8 cellular contexts compared by ENCODE assay signal in genomic region chr7:141975806-141976523, GRCh38. TPM values are rescaled to one million over a fixed set of nuclear protein-coding genes. Genes with fewer than 3 reads are reported as not detected.
DNase-seq lines count a peak whose midpoint lies in the region; ATAC-seq and TF ChIP-seq lines count a peak whose summit lies in the region.

No MANE protein-coding gene starts in this region.

- no peak overlapping the region for H3K27ac ChIP-seq in CD4-positive, alpha-beta T cell (ENCODE audit: low read depth, low read length)
- H3K27ac ChIP-seq in muscle layer of duodenum (ENCODE audit: low read length): no peak overlapping the region

- peak overlapping the region; percentile 68 for H3K4me3 Mint-ChIP-seq in CD4-positive, alpha-beta T cell

- intact Hi-C loops in CD4-positive, alpha-beta T cell (cut with DNase I, micrococcal nuclease): loop anchor here (2.0 to 10.0 kb wide), 6 partner anchors 219 to 1239 kb away; no protein-coding TSS in a partner anchor

- peak; percentile 78 for ATAC-seq in CD4-positive, alpha-beta T cell (ENCODE audit: poor library complexity)
- ATAC-seq in GM19455 (IDR thresholded peaks at IDR 0.05; ENCODE audit: unreplicated experiment): peak; percentile 88

- H3K9ac ChIP-seq in NT2/D1 (ENCODE audit: insufficient read length, low read depth): no peak overlapping the region

- CTCF ChIA-PET in CD4-positive, alpha-beta T cell (lab: Charles Lee): interaction anchor here (0.7 kb wide), 1 partner anchor 33 kb away, joined by 3 read pairs; no protein-coding TSS in a partner anchor

- H3K9me3 Mint-ChIP-seq in CD4-positive, alpha-beta T cell: no peaks in the 10 kb centered on the region

- no peaks in the 10 kb centered on the region for H3K27me3 ChIP-seq in CD4-positive, alpha-beta T cell (ENCODE audit: control insufficient read depth, insufficient read depth, low read length)
- H3K27me3 ChIP-seq in NT2/D1 (ENCODE audit: insufficient read depth, insufficient read length) (no peaks in the 10 kb centered on the region), muscle layer of duodenum (ENCODE audit: low read depth, low read length) (no peaks in the 10 kb centered on the region)

- H3K36me3 ChIP-seq in NT2/D1 (ENCODE audit: insufficient read depth, insufficient read length, low read length) (no peaks in the 10 kb centered on the region), muscle layer of duodenum (ENCODE audit: control insufficient read depth in 1 of 2, insufficient read depth in 2 of 2, low read length in 2 of 2) (no peaks in the 10 kb centered on the region)

- no peaks in the 10 kb centered on the region for H3K36me3 Mint-ChIP-seq in CD4-positive, alpha-beta T cell (ENCODE audit: low read depth)

- H3K27ac Mint-ChIP-seq in CD4-positive, alpha-beta T cell: peak overlapping the region; percentile 20

- H3K4me1 ChIP-seq in NT2/D1 (ENCODE audit: insufficient read depth, insufficient read length) (peaks cover 2% of the 10 kb centered on the region), muscle layer of duodenum (ENCODE audit: control insufficient read depth in 1 of 2, insufficient read depth in 2 of 2, low read length in 2 of 2) (no peaks in the 10 kb centered on the region)

- peaks cover 21% of the 10 kb centered on the region for H3K4me1 Mint-ChIP-seq in CD4-positive, alpha-beta T cell (ENCODE audit: low read depth)

- no peak overlapping the region for H3K4me3 ChIP-seq in NT2/D1 (ENCODE audit: insufficient read length, low read depth)
- peak overlapping the region; percentile 18 to 29 for H3K4me3 ChIP-seq in muscle layer of duodenum (ENCODE audit: low read depth in 1 of 2, low read length in 2 of 2)

- TF ChIP-seq POLR2A in erythroblast (IDR thresholded peaks at IDR 0.05; ENCODE audit: low read length): no peak

- peak; percentile 26 to 70 (median 52) for DNase-seq in CD4-positive, alpha-beta T cell
- DNase-seq in HPDE6-E6E7 (ENCODE audit: extremely low spot score) (peak; percentile 85), NT2/D1 (ENCODE audit: low read depth, low spot score) (peak; percentile 75), erythroblast (lab: John Stamatoyannopoulos, UW) (peak; percentile 35 to 66)
- DNase-seq in activated CD8-positive, alpha-beta memory T cell treated with anti-CD3 and anti-CD28 coated beads, Interleukin-2, amount 50 U/mL, for 48 hours: peak; percentile 90
- DNase-seq in stimulated activated CD8-positive, alpha-beta memory T cell treated with anti-CD3 and anti-CD28 coated beads, Interleukin-7, amount 100 ng/mL, for 48 hours (ENCODE audit: extremely low read depth in 1 of 2, low read depth in 1 of 2): peak; percentile 43

- TF ChIP-seq CTCF in CD4-positive, alpha-beta T cell (IDR thresholded peaks at IDR 0.05): peak; percentile 78

- no peaks in the 10 kb centered on the region for H3K27me3 Mint-ChIP-seq in CD4-positive, alpha-beta T cell

- POLR2A ChIA-PET in CD4-positive, alpha-beta T cell (lab: Charles Lee): interaction anchor here (0.6 to 1.3 kb wide), 4 partner anchors 13 to 834 kb away, joined by 3 to 5 read pairs (median 3); partner anchors contain the start of gene SSBP1

- H3K9me3 ChIP-seq in CD4-positive, alpha-beta T cell (ENCODE audit: control insufficient read depth, low read length): no peaks in the 10 kb centered on the region
- H3K9me3 ChIP-seq in NT2/D1 (ENCODE audit: insufficient read depth, low read length) (no peaks in the 10 kb centered on the region; the same call in 1 of the 2 replicates), muscle layer of duodenum (ENCODE audit: control insufficient read depth in 1 of 2, low read length in 2 of 2) (peaks cover 0 to 3% of the 10 kb centered on the region in 2 donors)

RNA-seq across cellular contexts. Expression of gene TAS2R38, which starts 2.4 kb away (rescaled TPM):
- not detected for total RNA-seq in CD4-positive, alpha-beta T cell

RNA-seq across cellular contexts. Expression of gene MGAM, which starts 19.7 kb away (rescaled TPM):
- not detected for total RNA-seq in CD4-positive, alpha-beta T cell

RNA-seq across cellular contexts. Expression of gene CLEC5A, which starts 29.2 kb away (rescaled TPM):
- total RNA-seq in CD4-positive, alpha-beta T cell: not detected

RNA-seq across cellular contexts. Expression of gene OR9A4, which starts 59.8 kb away (rescaled TPM):
- total RNA-seq in CD4-positive, alpha-beta T cell: not detected
